ENCODE assay signal across 20 cellular contexts in genomic region chr15:47246317-47246716, GRCh38.
"Had no signal": no experiment of that assay in that cellular context is flagged by ENCODE, and none has a peak within 500 bp of the region (broad histone marks: within the 10 kb centered on the region; RNA-seq: fewer than 3 reads in every experiment).

No MANE protein-coding gene starts in this region.

- H3K4me1 Mint-ChIP-seq: naive thymus-derived CD8-positive, alpha-beta T cell; stimulated activated naive B cell treated with anti-CD40 and anti-IgM and Interleukin-4, amounts not matched to agents 10 μg/mL and 1 μg/mL and 100 μg/mL, for 72 hours; stimulated activated naive CD8-positive, alpha-beta T cell treated with anti-CD3 and anti-CD28 coated beads, Interleukin-15, amount 100 ng/mL, for 72 hours had no signal

- H3K4me3 Mint-ChIP-seq: naive thymus-derived CD8-positive, alpha-beta T cell; stimulated activated naive B cell treated with anti-CD40 and anti-IgM and Interleukin-4, amounts not matched to agents 10 μg/mL and 1 μg/mL and 100 μg/mL, for 72 hours; stimulated activated naive CD8-positive, alpha-beta T cell treated with anti-CD3 and anti-CD28 coated beads, Interleukin-15, amount 100 ng/mL, for 72 hours had no signal

- H3K4me1 ChIP-seq: esophagus squamous epithelium, psoas muscle, sigmoid colon, transverse colon had no signal

- H3K27me3 Mint-ChIP-seq: naive thymus-derived CD8-positive, alpha-beta T cell; stimulated activated naive B cell treated with anti-CD40 and anti-IgM and Interleukin-4, amounts not matched to agents 10 μg/mL and 1 μg/mL and 100 μg/mL, for 72 hours; stimulated activated naive CD8-positive, alpha-beta T cell treated with anti-CD3 and anti-CD28 coated beads, Interleukin-15, amount 100 ng/mL, for 72 hours had no signal

- H3K9me3 ChIP-seq: esophagus squamous epithelium, mucosa of descending colon, neutrophil, psoas muscle, sigmoid colon, thoracic aorta, transverse colon had no signal

- H3K36me3 Mint-ChIP-seq: naive thymus-derived CD8-positive, alpha-beta T cell; stimulated activated naive B cell treated with anti-CD40 and anti-IgM and Interleukin-4, amounts not matched to agents 10 μg/mL and 1 μg/mL and 100 μg/mL, for 72 hours had no signal

- H3K36me3 ChIP-seq: esophagus squamous epithelium, neutrophil, sigmoid colon, thoracic aorta, transverse colon had no signal

- H3K27me3 ChIP-seq: esophagus squamous epithelium, neutrophil, sigmoid colon, transverse colon had no signal

- DNase-seq: cortex of kidney; effector memory CD4-positive, alpha-beta T cell; esophagus squamous epithelium; head of caudate nucleus; hippocampal formation; kidney glomerular epithelial cell; mammary epithelial cell; mucosa of descending colon; naive thymus-derived CD8-positive, alpha-beta T cell; psoas muscle; sigmoid colon; stimulated activated CD4-positive, alpha-beta T cell treated with anti-CD3 and anti-CD28 coated beads, Interleukin-2, amount 100 ng/mL, for 24 hours; stimulated activated CD4-positive, alpha-beta T cell treated with anti-CD3 and anti-CD28 coated beads, Interleukin-4, amount 100 ng/mL, for 4 hours; stimulated activated naive B cell treated with anti-CD40 and anti-IgM and Interleukin-4, amounts not matched to agents 10 μg/mL and 1 μg/mL and 100 μg/mL, for 72 hours; stimulated activated naive CD8-positive, alpha-beta T cell treated with anti-CD3 and anti-CD28 coated beads, Interleukin-15, amount 100 ng/mL, for 72 hours; transverse colon had no signal

- H3K27ac Mint-ChIP-seq: naive thymus-derived CD8-positive, alpha-beta T cell; stimulated activated naive B cell treated with anti-CD40 and anti-IgM and Interleukin-4, amounts not matched to agents 10 μg/mL and 1 μg/mL and 100 μg/mL, for 72 hours; stimulated activated naive CD8-positive, alpha-beta T cell treated with anti-CD3 and anti-CD28 coated beads, Interleukin-15, amount 100 ng/mL, for 72 hours had no signal

- H3K27ac ChIP-seq: esophagus squamous epithelium, neutrophil, psoas muscle, sigmoid colon, skin epidermis, thoracic aorta, transverse colon had no signal

- ATAC-seq: left lobe of liver; mucosa of descending colon; naive thymus-derived CD8-positive, alpha-beta T cell; psoas muscle; stimulated activated naive B cell treated with anti-CD40 and anti-IgM and Interleukin-4, amounts not matched to agents 10 μg/mL and 1 μg/mL and 100 μg/mL, for 72 hours; stimulated activated naive CD8-positive, alpha-beta T cell treated with anti-CD3 and anti-CD28 coated beads, Interleukin-15, amount 100 ng/mL, for 72 hours had no signal

- H3K4me3 ChIP-seq: esophagus squamous epithelium, mucosa of descending colon, psoas muscle, sigmoid colon, skin epidermis, thoracic aorta, transverse colon had no signal
